Comparison of ENCODE assay signal across 18 cellular contexts in the genomic region with DNA sequence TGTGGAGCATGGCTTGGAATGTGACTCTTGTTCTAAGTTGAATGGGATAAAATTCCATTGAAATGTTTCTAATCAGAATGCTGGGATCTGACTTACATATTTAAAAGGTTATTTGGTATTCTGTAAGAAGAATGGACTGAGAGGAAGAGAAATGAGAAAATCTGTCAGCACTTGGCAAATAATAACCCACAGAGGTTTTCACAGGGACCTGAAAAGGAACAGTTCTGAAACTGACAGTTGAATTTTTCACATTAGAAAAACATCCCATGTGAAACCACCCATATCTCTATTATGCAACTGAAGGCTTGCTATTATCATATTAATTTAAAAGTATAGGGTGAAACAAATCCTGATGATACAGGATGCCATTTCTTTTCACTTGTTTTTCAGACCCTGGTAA.
A peak's percentile ranks its signal among the peaks of the same experiment; 100 is the strongest.
DNase-seq lines count a peak whose midpoint lies in the region; ATAC-seq, FAIRE-seq and TF ChIP-seq lines count a peak whose summit lies in the region.
"Had no signal": no experiment of that assay in that cellular context is flagged by ENCODE, and none has a peak within 500 bp of the region (broad histone marks: within the 10 kb centered on the region; RNA-seq: fewer than 3 reads in every experiment).

No MANE protein-coding gene starts in this region.

- H3K27ac ChIP-seq in breast epithelium (no peak overlapping the region), small intestine (ENCODE audit: low read depth in 1 of 2, low read length in 1 of 2) (no peak overlapping the region)
- H3K27ac ChIP-seq: vagina had no signal

- no peaks in the 10 kb centered on the region for H3K36me3 Mint-ChIP-seq in nephron progenitor cell (ENCODE audit: low read depth)
- H3K36me3 Mint-ChIP-seq in stimulated activated memory B cell treated with anti-CD40 and anti-IgM and Interleukin-4, amounts not matched to agents 10 μg/mL and 1 μg/mL and 100 μg/mL, for 72 hours, result no peaks in the 10 kb centered on the region

- TF ChIP-seq CTCF in nephron progenitor cell (IDR thresholded peaks at IDR 0.05), result no peak
- TF ChIP-seq CTCF in breast epithelium (IDR thresholded peaks at IDR 0.05), result no peak

- H3K27ac Mint-ChIP-seq in nephron progenitor cell, result no peak overlapping the region
- no peak overlapping the region for H3K27ac Mint-ChIP-seq in stimulated activated memory B cell treated with anti-CD40 and anti-IgM and Interleukin-4, amounts not matched to agents 10 μg/mL and 1 μg/mL and 100 μg/mL, for 72 hours
- H3K27ac Mint-ChIP-seq: nephron had no signal

- H3K27me3 ChIP-seq in breast epithelium, result no peaks in the 10 kb centered on the region
- H3K27me3 ChIP-seq in small intestine (ENCODE audit: control insufficient read depth in 2 of 2, insufficient read depth in 2 of 2, low read length in 2 of 2), result no peaks in the 10 kb centered on the region
- H3K27me3 ChIP-seq: vagina had no signal

- H3K4me1 ChIP-seq in breast epithelium (no peaks in the 10 kb centered on the region), small intestine (ENCODE audit: control insufficient read depth in 2 of 2, insufficient read depth in 1 of 2, low read depth in 1 of 2, low read length in 1 of 2) (no peaks in the 10 kb centered on the region)
- H3K4me1 ChIP-seq: vagina had no signal

- H3K9me3 ChIP-seq in breast epithelium (peaks cover 0 to 9% of the 10 kb centered on the region in 2 donors), small intestine (ENCODE audit: control insufficient read depth, low read depth) (no peaks in the 10 kb centered on the region)
- H3K9me3 ChIP-seq: vagina had no signal

- H3K27me3 Mint-ChIP-seq in nephron progenitor cell (ENCODE audit: low read depth, poor library complexity), result peaks cover 7% of the 10 kb centered on the region
- peaks cover 26% of the 10 kb centered on the region for H3K27me3 Mint-ChIP-seq in stimulated activated memory B cell treated with anti-CD40 and anti-IgM and Interleukin-4, amounts not matched to agents 10 μg/mL and 1 μg/mL and 100 μg/mL, for 72 hours

- H3K4me3 ChIP-seq in breast epithelium, result no peak overlapping the region
- H3K4me3 ChIP-seq in small intestine (ENCODE audit: low read depth in 1 of 2, low read length in 2 of 2), result no peak overlapping the region
- H3K4me3 ChIP-seq: vagina had no signal

- H3K4me3 Mint-ChIP-seq in nephron progenitor cell, result no peak overlapping the region
- H3K4me3 Mint-ChIP-seq in stimulated activated memory B cell treated with anti-CD40 and anti-IgM and Interleukin-4, amounts not matched to agents 10 μg/mL and 1 μg/mL and 100 μg/mL, for 72 hours, result no peak overlapping the region
- H3K4me3 Mint-ChIP-seq: nephron had no signal

- peak; percentile 59 for DNase-seq in MV-4-11 (lab: John Stamatoyannopoulos, UW)
- no peak for DNase-seq in nephron progenitor cell
- DNase-seq in breast epithelium (ENCODE audit: low spot score in 2 of 2), result no peak
- no peak for DNase-seq in small intestine
- DNase-seq: activated CD4-positive, alpha-beta T cell treated with anti-CD3 and anti-CD28 coated beads, Interleukin-2, amount 50 U/mL, for 4 hours; DMS53; NCI-H2029 treated with DMSO at 0.1 percent for 48 hours; right cardiac atrium; Right ventricle myocardium superior; stimulated activated CD4-positive, alpha-beta T cell treated with anti-CD3 and anti-CD28 coated beads, Interleukin-2, amount 100 ng/mL, for 48 hours; T-helper 9 cell had no signal

- peaks cover 10% of the 10 kb centered on the region for H3K9me3 Mint-ChIP-seq in nephron progenitor cell
- H3K9me3 Mint-ChIP-seq in stimulated activated memory B cell treated with anti-CD40 and anti-IgM and Interleukin-4, amounts not matched to agents 10 μg/mL and 1 μg/mL and 100 μg/mL, for 72 hours, result peaks cover 4% of the 10 kb centered on the region

- FAIRE-seq in small intestine (lab: Jason Lieb, UNC), result no peak
- FAIRE-seq: H1 had no signal

- H3K36me3 ChIP-seq in breast epithelium (no peaks in the 10 kb centered on the region), small intestine (ENCODE audit: control insufficient read depth in 2 of 2, insufficient read depth in 2 of 2, low read length in 2 of 2) (no peaks in the 10 kb centered on the region)
- H3K36me3 ChIP-seq: vagina had no signal

- ATAC-seq in GM18511 (IDR thresholded peaks at IDR 0.05; ENCODE audit: unreplicated experiment), result peak; percentile 72
- peak; percentile 85 for ATAC-seq in GM21390 (IDR thresholded peaks at IDR 0.05; ENCODE audit: unreplicated experiment)
- peak; percentile 58 for ATAC-seq in HG02973 (IDR thresholded peaks at IDR 0.05; ENCODE audit: unreplicated experiment)
- ATAC-seq in stimulated activated memory B cell treated with anti-CD40 and anti-IgM and Interleukin-4, amounts not matched to agents 10 μg/mL and 1 μg/mL and 100 μg/mL, for 72 hours, result no peak
- ATAC-seq: right cardiac atrium had no signal

- TF ChIP-seq POLR2A in breast epithelium (IDR thresholded peaks at IDR 0.05), result no peak

- intact Hi-C loops in breast epithelium (cut with DNase I; ENCODE audit: low total_unique reads), result no loop called here

- H3K4me1 Mint-ChIP-seq in nephron progenitor cell, result no peaks in the 10 kb centered on the region
- H3K4me1 Mint-ChIP-seq in stimulated activated memory B cell treated with anti-CD40 and anti-IgM and Interleukin-4, amounts not matched to agents 10 μg/mL and 1 μg/mL and 100 μg/mL, for 72 hours, result no peaks in the 10 kb centered on the region
- H3K4me1 Mint-ChIP-seq: nephron had no signal
